In the genomic region with DNA sequence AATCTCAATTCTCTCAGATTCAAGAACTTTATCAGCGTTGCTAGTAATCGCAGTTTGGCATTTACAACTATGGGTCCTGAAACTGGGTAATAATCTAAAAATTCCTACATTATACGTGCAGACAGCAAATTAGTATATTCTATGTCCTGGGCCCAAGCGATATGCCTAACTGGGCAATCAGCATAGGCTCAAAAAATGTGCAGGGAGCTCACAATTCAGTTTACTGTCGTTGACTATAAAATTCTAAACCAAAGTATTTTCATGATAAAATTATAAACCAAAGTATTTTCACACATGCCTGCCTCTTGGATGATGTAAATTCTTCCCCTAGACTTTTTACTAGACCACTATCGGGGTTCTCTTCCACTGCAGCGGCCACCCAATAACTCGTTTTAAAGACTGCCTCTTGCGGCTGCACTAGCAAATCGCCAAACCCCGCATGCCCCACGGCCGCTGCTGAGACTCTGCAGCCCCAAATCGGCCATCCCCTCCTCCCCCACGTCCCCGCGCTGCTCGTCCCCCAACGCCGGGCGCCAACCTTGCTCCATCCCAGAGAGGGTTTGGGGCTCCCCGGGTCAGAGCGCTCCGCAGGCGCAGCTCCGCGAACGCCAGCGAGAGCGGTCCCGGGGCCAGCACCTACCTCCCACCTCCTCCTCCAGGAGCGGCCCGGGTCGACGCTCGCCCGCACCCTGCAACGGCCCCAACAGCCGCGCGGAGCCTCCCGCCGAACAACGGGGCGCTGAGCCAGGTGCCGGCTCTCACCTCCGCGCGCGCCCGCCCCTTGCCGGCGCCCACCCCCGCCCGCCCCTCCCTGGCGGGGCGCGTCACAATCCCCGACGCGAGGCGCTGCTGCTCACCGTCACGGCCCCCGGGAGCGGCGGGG, we compare ENCODE assay signal across 1 cellular context.
TF ChIP-seq lines count a peak whose summit lies in the region.

No MANE protein-coding gene starts in this region.

TF ChIP-seq in HepG2, 621 proteins besides CTCF, POLR2A, EP300 and RAD21 (continued from another document):
- TF ChIP-seq, protein P1, sequence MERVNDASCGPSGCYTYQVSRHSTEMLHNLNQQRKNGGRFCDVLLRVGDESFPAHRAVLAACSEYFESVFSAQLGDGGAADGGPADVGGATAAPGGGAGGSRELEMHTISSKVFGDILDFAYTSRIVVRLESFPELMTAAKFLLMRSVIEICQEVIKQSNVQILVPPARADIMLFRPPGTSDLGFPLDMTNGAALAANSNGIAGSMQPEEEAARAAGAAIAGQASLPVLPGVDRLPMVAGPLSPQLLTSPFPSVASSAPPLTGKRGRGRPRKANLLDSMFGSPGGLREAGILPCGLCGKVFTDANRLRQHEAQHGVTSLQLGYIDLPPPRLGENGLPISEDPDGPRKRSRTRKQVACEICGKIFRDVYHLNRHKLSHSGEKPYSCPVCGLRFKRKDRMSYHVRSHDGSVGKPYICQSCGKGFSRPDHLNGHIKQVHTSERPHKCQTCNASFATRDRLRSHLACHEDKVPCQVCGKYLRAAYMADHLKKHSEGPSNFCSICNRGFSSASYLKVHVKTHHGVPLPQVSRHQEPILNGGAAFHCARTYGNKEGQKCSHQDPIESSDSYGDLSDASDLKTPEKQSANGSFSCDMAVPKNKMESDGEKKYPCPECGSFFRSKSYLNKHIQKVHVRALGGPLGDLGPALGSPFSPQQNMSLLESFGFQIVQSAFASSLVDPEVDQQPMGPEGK (CRISPR knock-in tag; IDR thresholded peaks at IDR 0.05), result peak; percentile 39
- TF ChIP-seq SALL1 (CRISPR knock-in tag; IDR thresholded peaks at IDR 0.05) (0 out of 2 replicates have a peak, but pooled peaks have one; percentile 25), FOXC1 (CRISPR knock-in tag; IDR thresholded peaks at IDR 0.05; ENCODE audit: borderline replicate concordance) (peak; percentile 9; the same call in 1 of the 2 replicates), SP4 (CRISPR knock-in tag; IDR thresholded peaks at IDR 0.05) (no peak; the same call in 1 of the 2 replicates), ZNF879 (CRISPR knock-in tag; IDR thresholded peaks at IDR 0.05) (0 out of 2 replicates have a peak, but pooled peaks have one; percentile 14), ZNF446 (CRISPR knock-in tag; IDR thresholded peaks at IDR 0.05) (peak; percentile 69; the same call in 1 of the 2 replicates), MIER3 (CRISPR knock-in tag; IDR thresholded peaks at IDR 0.05; ENCODE audit: borderline replicate concordance) (no peak), CENPX (CRISPR knock-in tag; IDR thresholded peaks at IDR 0.05) (no peak), SMAD1 (CRISPR knock-in tag; IDR thresholded peaks at IDR 0.05; ENCODE audit: borderline replicate concordance, low read depth) (0 out of 2 replicates have a peak, but pooled peaks have one; percentile 9), ISL2 (CRISPR knock-in tag; IDR thresholded peaks at IDR 0.05) (no peak), ZNF546 (CRISPR knock-in tag; conservative IDR thresholded peaks at IDR 0.05) (0 out of 2 replicates have a peak, but pooled peaks have one; percentile 32), SIN3B (IDR thresholded peaks at IDR 0.05; ENCODE audit: low read length) (no peak), SATB2 (CRISPR knock-in tag; IDR thresholded peaks at IDR 0.05) (0 out of 2 replicates have a peak, but pooled peaks have one; percentile 57), EED (CRISPR knock-in tag; IDR thresholded peaks at IDR 0.05) (0 out of 2 replicates have a peak, but pooled peaks have one; percentile 20), ZFY (CRISPR knock-in tag; IDR thresholded peaks at IDR 0.05) (peak; percentile 7; the same call in 1 of the 2 replicates), ATF7 (IDR thresholded peaks at IDR 0.05) (no peak), ATF7 (CRISPR knock-in tag; IDR thresholded peaks at IDR 0.05) (no peak), LCORL (IDR thresholded peaks at IDR 0.05) (no peak), LCORL (CRISPR knock-in tag; IDR thresholded peaks at IDR 0.05) (peak; percentile 36; the same call in 1 of the 2 replicates), PAX8 (CRISPR knock-in tag; IDR thresholded peaks at IDR 0.05; ENCODE audit: borderline replicate concordance) (0 out of 2 replicates have a peak, but pooled peaks have one; percentile 43), GATAD2A (CRISPR knock-in tag; IDR thresholded peaks at IDR 0.05) (0 out of 2 replicates have a peak, but pooled peaks have one; percentile 20), ZNF326 (CRISPR knock-in tag; IDR thresholded peaks at IDR 0.05; ENCODE audit: borderline replicate concordance) (no peak), KDM2A (CRISPR knock-in tag; IDR thresholded peaks at IDR 0.05; ENCODE audit: borderline replicate concordance, low read depth) (peak; percentile 23; the same call in 1 of the 2 replicates)
- TF ChIP-seq, protein P2, sequence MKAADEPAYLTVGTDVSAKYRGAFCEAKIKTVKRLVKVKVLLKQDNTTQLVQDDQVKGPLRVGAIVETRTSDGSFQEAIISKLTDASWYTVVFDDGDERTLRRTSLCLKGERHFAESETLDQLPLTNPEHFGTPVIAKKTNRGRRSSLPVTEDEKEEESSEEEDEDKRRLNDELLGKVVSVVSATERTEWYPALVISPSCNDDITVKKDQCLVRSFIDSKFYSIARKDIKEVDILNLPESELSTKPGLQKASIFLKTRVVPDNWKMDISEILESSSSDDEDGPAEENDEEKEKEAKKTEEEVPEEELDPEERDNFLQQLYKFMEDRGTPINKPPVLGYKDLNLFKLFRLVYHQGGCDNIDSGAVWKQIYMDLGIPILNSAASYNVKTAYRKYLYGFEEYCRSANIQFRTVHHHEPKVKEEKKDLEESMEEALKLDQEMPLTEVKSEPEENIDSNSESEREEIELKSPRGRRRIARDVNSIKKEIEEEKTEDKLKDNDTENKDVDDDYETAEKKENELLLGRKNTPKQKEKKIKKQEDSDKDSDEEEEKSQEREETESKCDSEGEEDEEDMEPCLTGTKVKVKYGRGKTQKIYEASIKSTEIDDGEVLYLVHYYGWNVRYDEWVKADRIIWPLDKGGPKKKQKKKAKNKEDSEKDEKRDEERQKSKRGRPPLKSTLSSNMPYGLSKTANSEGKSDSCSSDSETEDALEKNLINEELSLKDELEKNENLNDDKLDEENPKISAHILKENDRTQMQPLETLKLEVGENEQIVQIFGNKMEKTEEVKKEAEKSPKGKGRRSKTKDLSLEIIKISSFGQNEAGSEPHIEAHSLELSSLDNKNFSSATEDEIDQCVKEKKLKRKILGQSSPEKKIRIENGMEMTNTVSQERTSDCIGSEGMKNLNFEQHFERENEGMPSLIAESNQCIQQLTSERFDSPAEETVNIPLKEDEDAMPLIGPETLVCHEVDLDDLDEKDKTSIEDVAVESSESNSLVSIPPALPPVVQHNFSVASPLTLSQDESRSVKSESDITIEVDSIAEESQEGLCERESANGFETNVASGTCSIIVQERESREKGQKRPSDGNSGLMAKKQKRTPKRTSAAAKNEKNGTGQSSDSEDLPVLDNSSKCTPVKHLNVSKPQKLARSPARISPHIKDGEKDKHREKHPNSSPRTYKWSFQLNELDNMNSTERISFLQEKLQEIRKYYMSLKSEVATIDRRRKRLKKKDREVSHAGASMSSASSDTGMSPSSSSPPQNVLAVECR (CRISPR knock-in tag; IDR thresholded peaks at IDR 0.05; ENCODE audit: borderline replicate concordance), result 0 out of 2 replicates have a peak, but pooled peaks have one; percentile 28
- TF ChIP-seq, protein P3, sequence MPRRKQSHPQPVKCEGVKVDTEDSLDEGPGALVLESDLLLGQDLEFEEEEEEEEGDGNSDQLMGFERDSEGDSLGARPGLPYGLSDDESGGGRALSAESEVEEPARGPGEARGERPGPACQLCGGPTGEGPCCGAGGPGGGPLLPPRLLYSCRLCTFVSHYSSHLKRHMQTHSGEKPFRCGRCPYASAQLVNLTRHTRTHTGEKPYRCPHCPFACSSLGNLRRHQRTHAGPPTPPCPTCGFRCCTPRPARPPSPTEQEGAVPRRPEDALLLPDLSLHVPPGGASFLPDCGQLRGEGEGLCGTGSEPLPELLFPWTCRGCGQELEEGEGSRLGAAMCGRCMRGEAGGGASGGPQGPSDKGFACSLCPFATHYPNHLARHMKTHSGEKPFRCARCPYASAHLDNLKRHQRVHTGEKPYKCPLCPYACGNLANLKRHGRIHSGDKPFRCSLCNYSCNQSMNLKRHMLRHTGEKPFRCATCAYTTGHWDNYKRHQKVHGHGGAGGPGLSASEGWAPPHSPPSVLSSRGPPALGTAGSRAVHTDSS (CRISPR knock-in tag; conservative IDR thresholded peaks at IDR 0.05), result no peak
- TF ChIP-seq, protein P4, sequence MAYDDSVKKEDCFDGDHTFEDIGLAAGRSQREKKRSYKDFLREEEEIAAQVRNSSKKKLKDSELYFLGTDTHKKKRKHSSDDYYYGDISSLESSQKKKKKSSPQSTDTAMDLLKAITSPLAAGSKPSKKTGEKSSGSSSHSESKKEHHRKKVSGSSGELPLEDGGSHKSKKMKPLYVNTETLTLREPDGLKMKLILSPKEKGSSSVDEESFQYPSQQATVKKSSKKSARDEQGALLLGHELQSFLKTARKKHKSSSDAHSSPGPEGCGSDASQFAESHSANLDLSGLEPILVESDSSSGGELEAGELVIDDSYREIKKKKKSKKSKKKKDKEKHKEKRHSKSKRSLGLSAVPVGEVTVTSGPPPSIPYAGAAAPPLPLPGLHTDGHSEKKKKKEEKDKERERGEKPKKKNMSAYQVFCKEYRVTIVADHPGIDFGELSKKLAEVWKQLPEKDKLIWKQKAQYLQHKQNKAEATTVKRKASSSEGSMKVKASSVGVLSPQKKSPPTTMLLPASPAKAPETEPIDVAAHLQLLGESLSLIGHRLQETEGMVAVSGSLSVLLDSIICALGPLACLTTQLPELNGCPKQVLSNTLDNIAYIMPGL (CRISPR knock-in tag; IDR thresholded peaks at IDR 0.05; ENCODE audit: borderline replicate concordance in 1 of 2, low read depth in 1 of 2), result peak in 1 of 2 experiments; percentile 58; a peak in 1 of 4 replicates
- TF ChIP-seq, protein P5, sequence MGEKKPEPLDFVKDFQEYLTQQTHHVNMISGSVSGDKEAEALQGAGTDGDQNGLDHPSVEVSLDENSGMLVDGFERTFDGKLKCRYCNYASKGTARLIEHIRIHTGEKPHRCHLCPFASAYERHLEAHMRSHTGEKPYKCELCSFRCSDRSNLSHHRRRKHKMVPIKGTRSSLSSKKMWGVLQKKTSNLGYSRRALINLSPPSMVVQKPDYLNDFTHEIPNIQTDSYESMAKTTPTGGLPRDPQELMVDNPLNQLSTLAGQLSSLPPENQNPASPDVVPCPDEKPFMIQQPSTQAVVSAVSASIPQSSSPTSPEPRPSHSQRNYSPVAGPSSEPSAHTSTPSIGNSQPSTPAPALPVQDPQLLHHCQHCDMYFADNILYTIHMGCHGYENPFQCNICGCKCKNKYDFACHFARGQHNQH (CRISPR knock-in tag; IDR thresholded peaks at IDR 0.05), result no peak
- TF ChIP-seq, protein P6, sequence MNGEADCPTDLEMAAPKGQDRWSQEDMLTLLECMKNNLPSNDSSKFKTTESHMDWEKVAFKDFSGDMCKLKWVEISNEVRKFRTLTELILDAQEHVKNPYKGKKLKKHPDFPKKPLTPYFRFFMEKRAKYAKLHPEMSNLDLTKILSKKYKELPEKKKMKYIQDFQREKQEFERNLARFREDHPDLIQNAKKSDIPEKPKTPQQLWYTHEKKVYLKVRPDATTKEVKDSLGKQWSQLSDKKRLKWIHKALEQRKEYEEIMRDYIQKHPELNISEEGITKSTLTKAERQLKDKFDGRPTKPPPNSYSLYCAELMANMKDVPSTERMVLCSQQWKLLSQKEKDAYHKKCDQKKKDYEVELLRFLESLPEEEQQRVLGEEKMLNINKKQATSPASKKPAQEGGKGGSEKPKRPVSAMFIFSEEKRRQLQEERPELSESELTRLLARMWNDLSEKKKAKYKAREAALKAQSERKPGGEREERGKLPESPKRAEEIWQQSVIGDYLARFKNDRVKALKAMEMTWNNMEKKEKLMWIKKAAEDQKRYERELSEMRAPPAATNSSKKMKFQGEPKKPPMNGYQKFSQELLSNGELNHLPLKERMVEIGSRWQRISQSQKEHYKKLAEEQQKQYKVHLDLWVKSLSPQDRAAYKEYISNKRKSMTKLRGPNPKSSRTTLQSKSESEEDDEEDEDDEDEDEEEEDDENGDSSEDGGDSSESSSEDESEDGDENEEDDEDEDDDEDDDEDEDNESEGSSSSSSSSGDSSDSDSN (CRISPR knock-in tag; IDR thresholded peaks at IDR 0.05), result peak; percentile 72; the same call in 1 of the 2 replicates
